Comparison of ENCODE assay signal across 24 cellular contexts in genomic region chr12:45326358-45326971, GRCh38.
"Had no signal": no experiment of that assay in that cellular context is flagged by ENCODE, and none has a peak within 500 bp of the region (broad histone marks: within the 10 kb centered on the region; RNA-seq: fewer than 3 reads in every experiment).

No MANE protein-coding gene starts in this region.

- H3K4me3 ChIP-seq: MG63, SJSA1 had no signal

- H3K27ac ChIP-seq: KMS-11, SJSA1 had no signal

- DNase-seq: activated CD4-positive, alpha-beta T cell treated with anti-CD3 and anti-CD28 coated beads for 48 hours; activated CD4-positive, alpha-beta T cell treated with anti-CD3 and anti-CD28 coated beads, Interleukin-2, amount 50 U/mL, for 4 hours; activated CD4-positive, CD25-positive, alpha-beta regulatory T cell treated with anti-CD3 and anti-CD28 coated beads, Interleukin-2, amount 50 U/mL, for 72 hours; activated CD8-positive, alpha-beta memory T cell treated with anti-CD3 and anti-CD28 coated beads for 24 hours; activated gamma-delta T cell treated with Interleukin-2 at 50 U/mL for 16 hours; activated naive CD4-positive, alpha-beta T cell treated with anti-CD3 and anti-CD28 coated beads, Interleukin-2, amount 10 ng/mL, durations not matched to agents 7 days and 5 days; activated naive CD8-positive, alpha-beta T cell treated with anti-CD3 and anti-CD28 coated beads for 36 hours; activated T-cell treated with anti-CD3 and anti-CD28 coated beads, Interleukin-2, amount 50 U/mL, for 72 hours; central memory CD4-positive, alpha-beta T cell; MG63; MV-4-11; NCI-H1092 treated with DMSO at 0.1 percent for 48 hours; NCI-H1417 treated with DMSO at 0.1 percent for 48 hours; NCI-H1694; NCI-H2029; NCI-H2107; NCI-H2171 treated with DMSO at 0.1 percent for 48 hours; NCI-H226; NCI-H82; T-helper 17 cell; T-helper 9 cell had no signal

- H3K9me3 ChIP-seq: MG63, SJSA1 had no signal

- H3K36me3 ChIP-seq: MG63 had no signal

- H3K27me3 ChIP-seq: MG63, SJSA1 had no signal

- ATAC-seq: activated T-cell treated with anti-CD3 and anti-CD28 coated beads, Interleukin-2, amount 50 U/mL, for 72 hours; T-helper 17 cell; WTC11 had no signal
